ENCODE assay signal across 1 cellular context in the genomic region with DNA sequence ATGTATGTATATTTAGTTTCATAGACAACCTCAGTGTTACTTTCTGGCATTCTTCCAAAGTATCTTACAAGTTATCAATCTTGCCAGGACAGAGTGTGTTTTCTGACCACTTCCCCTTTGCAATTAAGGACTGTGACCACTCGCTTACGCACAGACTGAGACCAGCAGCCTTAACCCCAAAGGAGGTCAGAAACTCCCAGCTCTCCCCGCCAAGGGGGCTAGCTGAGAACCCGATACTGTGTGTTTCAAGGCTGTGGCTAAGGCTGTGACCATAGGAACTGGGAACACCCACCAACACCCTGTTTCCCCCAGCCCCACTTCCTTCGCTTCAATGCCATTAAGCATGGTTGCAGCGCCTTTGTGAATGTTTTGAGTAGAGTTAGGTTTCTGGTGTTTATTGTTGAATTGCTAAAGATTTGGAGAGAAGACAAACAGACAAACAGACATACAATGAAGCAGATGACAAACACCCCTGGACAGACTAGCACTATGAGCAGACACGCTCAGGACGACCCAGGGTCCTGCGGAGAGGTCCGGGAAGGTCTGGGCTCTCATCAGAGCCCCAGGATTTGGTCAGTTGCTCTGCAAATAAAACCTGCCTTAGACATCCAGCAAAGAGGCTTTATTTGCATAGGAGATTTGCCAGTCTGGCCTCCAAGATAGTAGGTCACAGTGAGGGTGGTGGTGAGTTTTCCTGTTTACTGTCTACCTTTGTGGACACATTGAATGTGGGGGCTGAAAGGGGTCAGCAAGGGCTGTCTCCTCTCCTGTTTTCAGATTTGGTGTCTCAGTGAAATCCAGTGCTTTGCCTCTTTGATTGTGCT.
TF ChIP-seq lines count a peak whose summit lies in the region.

No MANE protein-coding gene starts in this region.

TF ChIP-seq in GM12878, 131 proteins besides CTCF, POLR2A, EP300 and RAD21 (continued from another document and continues in another):
- TF ChIP-seq ZBTB40 (IDR thresholded peaks at IDR 0.05; ENCODE audit: borderline replicate concordance) (no peak; the same call in 1 of the 2 replicates), EZH2 (IDR thresholded peaks at IDR 0.05; ENCODE audit: borderline replicate concordance, control insufficient read depth, low read depth, low read length) (no peak), NR2C2 (IDR thresholded peaks at IDR 0.05; ENCODE audit: borderline replicate concordance, control insufficient read depth, insufficient read length, low read depth) (no peak), CHD1 (IDR thresholded peaks at IDR 0.05; ENCODE audit: low read depth, low read length) (no peak), SMC3 (IDR thresholded peaks at IDR 0.05; ENCODE audit: borderline replicate concordance, low read length) (peak; percentile 8; the same call in 1 of the 2 replicates), CREB1 (IDR thresholded peaks at IDR 0.05; ENCODE audit: low read depth) (peak; percentile 90), SMARCA5 (IDR thresholded peaks at IDR 0.05) (peak; percentile 84), EED (IDR thresholded peaks at IDR 0.05; ENCODE audit: low read depth) (peak; percentile 96), NR2F1 (conservative IDR thresholded peaks at IDR 0.05) (peak; percentile 98), TCF3 (IDR thresholded peaks at IDR 0.05; ENCODE audit: borderline replicate concordance, insufficient read depth, low read depth, low read length) (0 out of 2 replicates have a peak, but pooled peaks have one; percentile 49), HCFC1 (IDR thresholded peaks at IDR 0.05; ENCODE audit: low read length) (no peak), CBX5 (IDR thresholded peaks at IDR 0.05; ENCODE audit: low read depth) (peak; percentile 79), MYB (IDR thresholded peaks at IDR 0.05; ENCODE audit: borderline replicate concordance, low read depth, low read length) (no peak), HDAC2 (IDR thresholded peaks at IDR 0.05) (no peak), NR2C1 (IDR thresholded peaks at IDR 0.05) (peak; percentile 56; the same call in 1 of the 2 replicates), SREBF2 (IDR thresholded peaks at IDR 0.05; ENCODE audit: low read length) (no peak), HDAC6 (IDR thresholded peaks at IDR 0.05; ENCODE audit: unreplicated experiment) (no peak), SREBF1 (IDR thresholded peaks at IDR 0.05; ENCODE audit: low read length) (no peak), SMAD5 (IDR thresholded peaks at IDR 0.05; ENCODE audit: low read depth) (no peak), RELA (IDR thresholded peaks at IDR 0.05; ENCODE audit: borderline replicate concordance, partially characterized antibody) (peak; percentile 77), PAX5 (IDR thresholded peaks at IDR 0.05; ENCODE audit: borderline replicate concordance, low read depth, low read length) (peak; percentile 99), TBL1XR1 (IDR thresholded peaks at IDR 0.05; ENCODE audit: low read depth, low read length) (peak; percentile 93), ZNF24 (IDR thresholded peaks at IDR 0.05) (peak; percentile 57; the same call in 1 of the 2 replicates), ESRRA (IDR thresholded peaks at IDR 0.05; ENCODE audit: low read length) (no peak), IKZF2 (IDR thresholded peaks at IDR 0.05) (peak; percentile 99), ZSCAN29 (IDR thresholded peaks at IDR 0.05) (0 out of 2 replicates have a peak, but pooled peaks have one; percentile 19), RAD51 (IDR thresholded peaks at IDR 0.05) (no peak), SPI1 (IDR thresholded peaks at IDR 0.05; ENCODE audit: borderline replicate concordance, insufficient read depth, low read depth, low read length) (peak; percentile 96)
- TF ChIP-seq, protein P1, sequence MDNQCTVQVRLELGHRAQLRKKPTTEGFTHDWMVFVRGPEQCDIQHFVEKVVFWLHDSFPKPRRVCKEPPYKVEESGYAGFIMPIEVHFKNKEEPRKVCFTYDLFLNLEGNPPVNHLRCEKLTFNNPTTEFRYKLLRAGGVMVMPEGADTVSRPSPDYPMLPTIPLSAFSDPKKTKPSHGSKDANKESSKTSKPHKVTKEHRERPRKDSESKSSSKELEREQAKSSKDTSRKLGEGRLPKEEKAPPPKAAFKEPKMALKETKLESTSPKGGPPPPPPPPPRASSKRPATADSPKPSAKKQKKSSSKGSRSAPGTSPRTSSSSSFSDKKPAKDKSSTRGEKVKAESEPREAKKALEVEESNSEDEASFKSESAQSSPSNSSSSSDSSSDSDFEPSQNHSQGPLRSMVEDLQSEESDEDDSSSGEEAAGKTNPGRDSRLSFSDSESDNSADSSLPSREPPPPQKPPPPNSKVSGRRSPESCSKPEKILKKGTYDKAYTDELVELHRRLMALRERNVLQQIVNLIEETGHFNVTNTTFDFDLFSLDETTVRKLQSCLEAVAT (IDR thresholded peaks at IDR 0.05), result peak; percentile 95
- TF ChIP-seq, protein P2, sequence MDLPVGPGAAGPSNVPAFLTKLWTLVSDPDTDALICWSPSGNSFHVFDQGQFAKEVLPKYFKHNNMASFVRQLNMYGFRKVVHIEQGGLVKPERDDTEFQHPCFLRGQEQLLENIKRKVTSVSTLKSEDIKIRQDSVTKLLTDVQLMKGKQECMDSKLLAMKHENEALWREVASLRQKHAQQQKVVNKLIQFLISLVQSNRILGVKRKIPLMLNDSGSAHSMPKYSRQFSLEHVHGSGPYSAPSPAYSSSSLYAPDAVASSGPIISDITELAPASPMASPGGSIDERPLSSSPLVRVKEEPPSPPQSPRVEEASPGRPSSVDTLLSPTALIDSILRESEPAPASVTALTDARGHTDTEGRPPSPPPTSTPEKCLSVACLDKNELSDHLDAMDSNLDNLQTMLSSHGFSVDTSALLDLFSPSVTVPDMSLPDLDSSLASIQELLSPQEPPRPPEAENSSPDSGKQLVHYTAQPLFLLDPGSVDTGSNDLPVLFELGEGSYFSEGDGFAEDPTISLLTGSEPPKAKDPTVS (IDR thresholded peaks at IDR 0.05; ENCODE audit: low read depth, low read length), result no peak
- TF ChIP-seq, protein P3, sequence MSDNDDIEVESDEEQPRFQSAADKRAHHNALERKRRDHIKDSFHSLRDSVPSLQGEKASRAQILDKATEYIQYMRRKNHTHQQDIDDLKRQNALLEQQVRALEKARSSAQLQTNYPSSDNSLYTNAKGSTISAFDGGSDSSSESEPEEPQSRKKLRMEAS (IDR thresholded peaks at IDR 0.05; ENCODE audit: low read depth, low read length), result 0 out of 2 replicates have a peak, but pooled peaks have one; percentile 27
- TF ChIP-seq, protein P4, sequence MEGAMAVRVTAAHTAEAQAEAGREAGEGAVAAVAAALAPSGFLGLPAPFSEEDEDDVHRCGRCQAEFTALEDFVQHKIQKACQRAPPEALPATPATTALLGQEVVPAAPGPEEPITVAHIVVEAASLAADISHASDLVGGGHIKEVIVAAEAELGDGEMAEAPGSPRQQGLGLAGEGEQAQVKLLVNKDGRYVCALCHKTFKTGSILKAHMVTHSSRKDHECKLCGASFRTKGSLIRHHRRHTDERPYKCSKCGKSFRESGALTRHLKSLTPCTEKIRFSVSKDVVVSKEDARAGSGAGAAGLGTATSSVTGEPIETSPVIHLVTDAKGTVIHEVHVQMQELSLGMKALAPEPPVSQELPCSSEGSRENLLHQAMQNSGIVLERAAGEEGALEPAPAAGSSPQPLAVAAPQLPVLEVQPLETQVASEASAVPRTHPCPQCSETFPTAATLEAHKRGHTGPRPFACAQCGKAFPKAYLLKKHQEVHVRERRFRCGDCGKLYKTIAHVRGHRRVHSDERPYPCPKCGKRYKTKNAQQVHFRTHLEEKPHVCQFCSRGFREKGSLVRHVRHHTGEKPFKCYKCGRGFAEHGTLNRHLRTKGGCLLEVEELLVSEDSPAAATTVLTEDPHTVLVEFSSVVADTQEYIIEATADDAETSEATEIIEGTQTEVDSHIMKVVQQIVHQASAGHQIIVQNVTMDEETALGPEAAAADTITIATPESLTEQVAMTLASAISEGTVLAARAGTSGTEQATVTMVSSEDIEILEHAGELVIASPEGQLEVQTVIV (IDR thresholded peaks at IDR 0.05; ENCODE audit: borderline replicate concordance, partially characterized antibody), result no peak
- TF ChIP-seq, protein P5, sequence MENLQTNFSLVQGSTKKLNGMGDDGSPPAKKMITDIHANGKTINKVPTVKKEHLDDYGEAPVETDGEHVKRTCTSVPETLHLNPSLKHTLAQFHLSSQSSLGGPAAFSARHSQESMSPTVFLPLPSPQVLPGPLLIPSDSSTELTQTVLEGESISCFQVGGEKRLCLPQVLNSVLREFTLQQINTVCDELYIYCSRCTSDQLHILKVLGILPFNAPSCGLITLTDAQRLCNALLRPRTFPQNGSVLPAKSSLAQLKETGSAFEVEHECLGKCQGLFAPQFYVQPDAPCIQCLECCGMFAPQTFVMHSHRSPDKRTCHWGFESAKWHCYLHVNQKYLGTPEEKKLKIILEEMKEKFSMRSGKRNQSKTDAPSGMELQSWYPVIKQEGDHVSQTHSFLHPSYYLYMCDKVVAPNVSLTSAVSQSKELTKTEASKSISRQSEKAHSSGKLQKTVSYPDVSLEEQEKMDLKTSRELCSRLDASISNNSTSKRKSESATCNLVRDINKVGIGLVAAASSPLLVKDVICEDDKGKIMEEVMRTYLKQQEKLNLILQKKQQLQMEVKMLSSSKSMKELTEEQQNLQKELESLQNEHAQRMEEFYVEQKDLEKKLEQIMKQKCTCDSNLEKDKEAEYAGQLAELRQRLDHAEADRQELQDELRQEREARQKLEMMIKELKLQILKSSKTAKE (IDR thresholded peaks at IDR 0.05; ENCODE audit: low read depth, poor library complexity, severe bottlenecking), result peak; percentile 97
- TF ChIP-seq, protein P6, sequence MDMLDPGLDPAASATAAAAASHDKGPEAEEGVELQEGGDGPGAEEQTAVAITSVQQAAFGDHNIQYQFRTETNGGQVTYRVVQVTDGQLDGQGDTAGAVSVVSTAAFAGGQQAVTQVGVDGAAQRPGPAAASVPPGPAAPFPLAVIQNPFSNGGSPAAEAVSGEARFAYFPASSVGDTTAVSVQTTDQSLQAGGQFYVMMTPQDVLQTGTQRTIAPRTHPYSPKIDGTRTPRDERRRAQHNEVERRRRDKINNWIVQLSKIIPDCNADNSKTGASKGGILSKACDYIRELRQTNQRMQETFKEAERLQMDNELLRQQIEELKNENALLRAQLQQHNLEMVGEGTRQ (IDR thresholded peaks at IDR 0.05; ENCODE audit: borderline replicate concordance, low read depth, low read length), result no peak
- TF ChIP-seq, protein P7, sequence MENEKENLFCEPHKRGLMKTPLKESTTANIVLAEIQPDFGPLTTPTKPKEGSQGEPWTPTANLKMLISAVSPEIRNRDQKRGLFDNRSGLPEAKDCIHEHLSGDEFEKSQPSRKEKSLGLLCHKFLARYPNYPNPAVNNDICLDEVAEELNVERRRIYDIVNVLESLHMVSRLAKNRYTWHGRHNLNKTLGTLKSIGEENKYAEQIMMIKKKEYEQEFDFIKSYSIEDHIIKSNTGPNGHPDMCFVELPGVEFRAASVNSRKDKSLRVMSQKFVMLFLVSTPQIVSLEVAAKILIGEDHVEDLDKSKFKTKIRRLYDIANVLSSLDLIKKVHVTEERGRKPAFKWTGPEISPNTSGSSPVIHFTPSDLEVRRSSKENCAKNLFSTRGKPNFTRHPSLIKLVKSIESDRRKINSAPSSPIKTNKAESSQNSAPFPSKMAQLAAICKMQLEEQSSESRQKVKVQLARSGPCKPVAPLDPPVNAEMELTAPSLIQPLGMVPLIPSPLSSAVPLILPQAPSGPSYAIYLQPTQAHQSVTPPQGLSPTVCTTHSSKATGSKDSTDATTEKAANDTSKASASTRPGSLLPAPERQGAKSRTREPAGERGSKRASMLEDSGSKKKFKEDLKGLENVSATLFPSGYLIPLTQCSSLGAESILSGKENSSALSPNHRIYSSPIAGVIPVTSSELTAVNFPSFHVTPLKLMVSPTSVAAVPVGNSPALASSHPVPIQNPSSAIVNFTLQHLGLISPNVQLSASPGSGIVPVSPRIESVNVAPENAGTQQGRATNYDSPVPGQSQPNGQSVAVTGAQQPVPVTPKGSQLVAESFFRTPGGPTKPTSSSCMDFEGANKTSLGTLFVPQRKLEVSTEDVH (IDR thresholded peaks at IDR 0.05; ENCODE audit: low read depth, partially characterized antibody), result peak; percentile 63
